In genomic region chr12:88401153-88401552, GRCh38 we compare ENCODE assay signal across 1 cellular context.
A peak's percentile ranks its signal among the peaks of the same experiment; 100 is the strongest.
TF ChIP-seq lines count a peak whose summit lies in the region.

No MANE protein-coding gene starts in this region.

TF ChIP-seq in SK-N-SH, 30 proteins besides CTCF, POLR2A, EP300 and RAD21 (continued from another document):
- TF ChIP-seq JUND (IDR thresholded peaks at IDR 0.05) (peak; percentile 73), SMC3 (IDR thresholded peaks at IDR 0.05; ENCODE audit: low read depth, low read length) (no peak)
